In genomic region chr3:72738752-72739520, GRCh38 we compare ENCODE assay signal across 8 cellular contexts.
DNase-seq lines count a peak whose midpoint lies in the region; ATAC-seq, FAIRE-seq and TF ChIP-seq lines count a peak whose summit lies in the region.

No MANE protein-coding gene starts in this region.

- H3K27ac ChIP-seq in WERI-Rb-1 = peak overlapping the region; percentile 86
- H3K27ac ChIP-seq in iPS-20b (ENCODE audit: low read length) = no peak overlapping the region

- H3K36me3 ChIP-seq in WERI-Rb-1 (no peaks in the 10 kb centered on the region), iPS-20b (ENCODE audit: insufficient read depth, low read depth, low read length) (no peaks in the 10 kb centered on the region)

- H3K4me3 Mint-ChIP-seq in brain (peak overlapping the region; percentile 41 to 78 (median 77)), HFFc6 (no peak overlapping the region)

- DNase-seq in GM18507 (ENCODE audit: extremely low spot score, insufficient read length, low read depth) (peak; percentile 78), HuH-7.5 (ENCODE audit: low spot score) (peak; percentile 52), WERI-Rb-1 (peak; percentile 88), HFFc6 (no peak)
- peak; percentile 35 to 55 for DNase-seq in stimulated activated CD4-positive, alpha-beta T cell treated with anti-CD3 and anti-CD28 coated beads, Interleukin-12 subunit alpha, Interleukin-12 subunit beta, amount 100 ng/mL, for 24 hours (ENCODE audit: low read depth in 2 of 2)

- FAIRE-seq in GM18507 (lab: Jason Lieb, UNC) = no peak

- H3K4me3 ChIP-seq in WERI-Rb-1 (ENCODE audit: low read depth, low read length) (peak overlapping the region; percentile 39), iPS-20b (ENCODE audit: low read length) (peak overlapping the region; percentile 61)

- H3K9me3 ChIP-seq in WERI-Rb-1 (ENCODE audit: severe bottlenecking) (peaks cover 6% of the 10 kb centered on the region), iPS-20b (ENCODE audit: insufficient read depth, low read depth, low read length) (peaks cover 7% of the 10 kb centered on the region; the same call in 1 of the 2 replicates)

- H3K9ac ChIP-seq in iPS-20b (ENCODE audit: low read depth, low read length) = peak overlapping the region; percentile 75; the same call in 1 of the 2 replicates

- peaks cover 6% of the 10 kb centered on the region; the same call in 1 of the 2 replicates for H3K4me1 ChIP-seq in iPS-20b (ENCODE audit: insufficient read depth, low read length)

- H3K36me3 Mint-ChIP-seq in brain (no peaks in the 10 kb centered on the region), HFFc6 (ENCODE audit: low read depth) (no peaks in the 10 kb centered on the region)

- no peak for ATAC-seq in HG03565 (IDR thresholded peaks at IDR 0.05; ENCODE audit: unreplicated experiment)

- H3K27ac Mint-ChIP-seq in brain (peak overlapping the region in 2 of 5 experiments; percentile 71 to 87), HFFc6 (no peak overlapping the region)

- TF ChIP-seq CTCF in WERI-Rb-1 (IDR thresholded peaks at IDR 0.05; ENCODE audit: low read depth, low read length) (no peak), brain (conservative IDR thresholded peaks at IDR 0.05) (no peak), HFFc6 (IDR thresholded peaks at IDR 0.05) (no peak)

- H3K4me1 Mint-ChIP-seq in brain = peaks cover 11% of the 10 kb centered on the region
- H3K4me1 Mint-ChIP-seq in HFFc6 (ENCODE audit: low read depth) = peaks cover 10% of the 10 kb centered on the region; the same call in 1 of the 2 replicates

- no peaks in the 10 kb centered on the region for H3K27me3 ChIP-seq in WERI-Rb-1 (ENCODE audit: insufficient read depth, low read depth, severe bottlenecking)
- peaks cover 28% of the 10 kb centered on the region for H3K27me3 ChIP-seq in iPS-20b (ENCODE audit: insufficient read depth, low read length)

- H3K9me3 Mint-ChIP-seq in brain = peaks cover 8 to 22% (median 10%) of the 10 kb centered on the region in 5 experiments
- peaks cover 10% of the 10 kb centered on the region for H3K9me3 Mint-ChIP-seq in HFFc6

- H3K27me3 Mint-ChIP-seq in brain = no peaks in the 10 kb centered on the region
- peaks cover 9% of the 10 kb centered on the region; the same call in 1 of the 2 replicates for H3K27me3 Mint-ChIP-seq in HFFc6 (ENCODE audit: insufficient read depth)
